Comparison of ENCODE assay signal across 19 cellular contexts in genomic region chr14:54299393-54300363, GRCh38.
DNase-seq lines count a peak whose midpoint lies in the region; ATAC-seq and TF ChIP-seq lines count a peak whose summit lies in the region.
"Had no signal": no experiment of that assay in that cellular context is flagged by ENCODE, and none has a peak within 500 bp of the region (broad histone marks: within the 10 kb centered on the region; RNA-seq: fewer than 3 reads in every experiment).

No MANE protein-coding gene starts in this region.

- DNase-seq in NCI-H1694 (lab: John Stamatoyannopoulos, UW) (peak; percentile 48), brain microvascular endothelial cell (peak; percentile 37), right cardiac atrium (peak in 2 of 3 donors; percentile 21 to 71), ecto neural progenitor cell (ENCODE audit: low spot score) (no peak), caudate nucleus (lab: John Stamatoyannopoulos, UW) (no peak)
- DNase-seq: CD4-positive, CD25-positive, alpha-beta regulatory T cell; KG1; kidney glomerular epithelial cell; NCI-H1048; NCI-H2107; NCI-H82; Peyer's patch had no signal

- H3K9me3 ChIP-seq in right cardiac atrium (ENCODE audit: control insufficient read depth, low read length), result no peaks in the 10 kb centered on the region
- H3K9me3 ChIP-seq: ovary, Peyer's patch, thoracic aorta had no signal

- H3K27ac ChIP-seq in brain microvascular endothelial cell (no peak overlapping the region), right cardiac atrium (ENCODE audit: low read length) (no peak overlapping the region), urinary bladder (ENCODE audit: low read depth) (peak overlapping the region; percentile 18), caudate nucleus (ENCODE audit: low read depth, low read length) (no peak overlapping the region)
- H3K27ac ChIP-seq: coronary artery, epithelial cell of prostate, ovary, Peyer's patch, skin epidermis, thoracic aorta had no signal

- H3K36me3 ChIP-seq in brain microvascular endothelial cell (replicated peaks) (no peaks in the 10 kb centered on the region), urinary bladder (ENCODE audit: insufficient read depth) (no peaks in the 10 kb centered on the region)
- H3K36me3 ChIP-seq: ovary, Peyer's patch, thoracic aorta had no signal

- TF ChIP-seq CTCF in brain microvascular endothelial cell (IDR thresholded peaks at IDR 0.05; ENCODE audit: low read depth, low read length, missing control alignments), result no peak

- H3K4me3 ChIP-seq in brain microvascular endothelial cell (ENCODE audit: low read depth, low read length) (no peak overlapping the region), right cardiac atrium (ENCODE audit: low read length) (no peak overlapping the region), urinary bladder (ENCODE audit: low read depth, low read length) (peak overlapping the region; percentile 20)
- H3K4me3 ChIP-seq: coronary artery, ovary, Peyer's patch, skin epidermis, thoracic aorta had no signal

- H3K27me3 ChIP-seq in brain microvascular endothelial cell (replicated peaks) (no peaks in the 10 kb centered on the region), right cardiac atrium (ENCODE audit: control insufficient read depth, insufficient read depth) (no peaks in the 10 kb centered on the region)
- H3K27me3 ChIP-seq: ovary, Peyer's patch had no signal

- 39% methylated on average over 17 of the region's 17 CpGs for WGBS in right cardiac atrium
- WGBS in urinary bladder, result 44% methylated on average over 17 of the region's 17 CpGs

- no peaks in the 10 kb centered on the region for H3K4me1 ChIP-seq in right cardiac atrium (ENCODE audit: control insufficient read depth, insufficient read depth, low read length)
- H3K4me1 ChIP-seq in urinary bladder (ENCODE audit: insufficient read depth), result no peaks in the 10 kb centered on the region
- H3K4me1 ChIP-seq: Peyer's patch had no signal

- intact Hi-C loops in right cardiac atrium (cut with DNase I), result no loop called here

- ATAC-seq in right cardiac atrium (peak in 1 of 2 donors; percentile 71), HG02623 (IDR thresholded peaks at IDR 0.05; ENCODE audit: unreplicated experiment) (no peak)

- in situ Hi-C loops in brain microvascular endothelial cell (cut with HindIII; ENCODE audit: low pct_ligation_motif_present, low sequenced_read_pairs), result no loop called here

Comparison
In these comparisons a context has a peak if more than half of its experiments do, and no peak if none do; other contexts are left out.
1. DNase-seq: peak in NCI-H1694 (single experiment), brain microvascular endothelial cell (single experiment) and right cardiac atrium (2 of 3); none in ecto neural progenitor cell (single experiment) and caudate nucleus (0 of 61).